In genomic region chr15:44775923-44776322, GRCh38 we compare ENCODE assay signal across 13 cellular contexts. TPM values are rescaled to one million over a fixed set of nuclear protein-coding genes. Genes with fewer than 3 reads are reported as not detected.
DNase-seq lines count a peak whose midpoint lies in the region; ATAC-seq, FAIRE-seq and TF ChIP-seq lines count a peak whose summit lies in the region.
"Had no signal": no experiment of that assay in that cellular context is flagged by ENCODE, and none has a peak within 500 bp of the region (broad histone marks: within the 10 kb centered on the region; RNA-seq: fewer than 3 reads in every experiment).

No MANE protein-coding gene starts in this region.

- H3K9me3 Mint-ChIP-seq in activated CD8-positive, alpha-beta memory T cell treated with anti-CD3 and anti-CD28 coated beads, Interleukin-2, amount 10 ng/mL, durations not matched to agents 7 days and 5 days (ENCODE audit: low read depth): peaks cover 10% of the 10 kb centered on the region

- H4K91ac ChIP-seq in H1 (replicated peaks; ENCODE audit: insufficient read length, low read length): no peak overlapping the region

- no peak overlapping the region for H3K4me3 Mint-ChIP-seq in activated CD8-positive, alpha-beta memory T cell treated with anti-CD3 and anti-CD28 coated beads, Interleukin-2, amount 10 ng/mL, durations not matched to agents 7 days and 5 days

- no peak overlapping the region for H3K9ac ChIP-seq in H1 (replicated peaks in 1 of 4; ENCODE audit: extremely low read depth in 1 of 4, low read depth in 3 of 4, low read length in 3 of 4)

- no peak for FAIRE-seq in H1 (lab: Jason Lieb, UNC)

- H3K14ac ChIP-seq in H1 (ENCODE audit: insufficient read length): no peak overlapping the region

- peaks cover 4% of the 10 kb centered on the region for H3K4me1 Mint-ChIP-seq in activated CD8-positive, alpha-beta memory T cell treated with anti-CD3 and anti-CD28 coated beads, Interleukin-2, amount 10 ng/mL, durations not matched to agents 7 days and 5 days

- H4K5ac ChIP-seq in H1 (ENCODE audit: insufficient read length, low read depth, low read length): no peak overlapping the region

- TF ChIP-seq RAD21 in H1 (IDR thresholded peaks at IDR 0.05 in 1 of 2, conservative IDR thresholded peaks at IDR 0.05 in 1 of 2; ENCODE audit: low read depth in 2 of 2, low read length in 2 of 2): no peak

- no peak overlapping the region for H2BK20ac ChIP-seq in H1 (ENCODE audit: low read length)

- H3K27ac ChIP-seq in H1 (ENCODE audit: low read depth, low read length): no peak overlapping the region
- H3K27ac ChIP-seq: HL-60 had no signal

- 88% methylated on average over 3 of the region's 3 CpGs; no CpG with 5 or more reads in 1 of the 2 experiments for WGBS in H1 (ENCODE audit: extremely low coverage in 1 of 2, insufficient coverage in 1 of 2, insufficient read length in 1 of 2, insufficient replicate concordance in 2 of 2, low coverage in 1 of 2, low lambda C conversion rate in 2 of 2, missing lambda C conversion rate in 1 of 2), 2 experiments

- 0 out of 4 replicates have a peak, but pooled peaks cover 0 to 4% of the 10 kb centered on the region in 2 experiments for H3K9me3 ChIP-seq in H1 (ENCODE audit: insufficient read depth in 2 of 2, low read depth in 1 of 2, low read length in 1 of 2)

- no peak overlapping the region for H3K23ac ChIP-seq in H1 (ENCODE audit: insufficient read length)

- TF ChIP-seq POLR2A in H1 (IDR thresholded peaks at IDR 0.05; ENCODE audit: control extremely low read depth in 1 of 2, low read depth in 2 of 2, low read length in 2 of 2): no peak

- H2AK5ac ChIP-seq in H1 (ENCODE audit: low read depth, low read length): no peak overlapping the region

- H3K79me1 ChIP-seq in H1 (ENCODE audit: low read depth, low read length): no peaks in the 10 kb centered on the region

- no peak overlapping the region for H4K8ac ChIP-seq in H1 (ENCODE audit: extremely low read depth, insufficient read depth, low read length)

- H3K36me3 ChIP-seq in H1 (ENCODE audit: control insufficient read depth in 2 of 4, insufficient read depth in 4 of 4, low read length in 3 of 4): no peaks in the 10 kb centered on the region

- H3K27me3 Mint-ChIP-seq in activated CD8-positive, alpha-beta memory T cell treated with anti-CD3 and anti-CD28 coated beads, Interleukin-2, amount 10 ng/mL, durations not matched to agents 7 days and 5 days: no peaks in the 10 kb centered on the region

- no peak overlapping the region for H2BK120ac ChIP-seq in H1 (replicated peaks; ENCODE audit: low read depth, low read length)

- no peak overlapping the region for H2BK15ac ChIP-seq in H1 (ENCODE audit: low read length)

- no peak overlapping the region for H3K56ac ChIP-seq in H1 (replicated peaks; ENCODE audit: insufficient read length, low read depth, low read length)

- DNase-seq in NCI-H524 (lab: John Stamatoyannopoulos, UW): peak; percentile 5 to 57
- DNase-seq in NCI-H524 treated with DMSO at 0.1 percent for 48 hours (lab: John Stamatoyannopoulos, UW): no peak
- DNase-seq in NCI-H748 (lab: John Stamatoyannopoulos, UW; ENCODE audit: unreplicated experiment): peak; percentile 96
- DNase-seq in H1 (ENCODE audit: low read depth in 1 of 2, low spot score in 2 of 2): no peak
- peak; percentile 85 for DNase-seq in superior temporal gyrus (ENCODE audit: extremely low spot score)
- DNase-seq in activated effector memory CD4-positive, alpha-beta T cell treated with Interleukin-2 at 50 U/mL for 16 hours: no peak
- no peak for DNase-seq in activated CD8-positive, alpha-beta memory T cell treated with anti-CD3 and anti-CD28 coated beads, Interleukin-2, amount 10 ng/mL, durations not matched to agents 7 days and 5 days
- no peak for DNase-seq in germinal center (ENCODE audit: low spot score)
- DNase-seq: NK-92 treated with Interleukin-12 subunit alpha and Interleukin-12 subunit beta, amount 100 ng/mL, for 24 hours; stimulated activated CD4-positive, alpha-beta T cell treated with anti-CD3 and anti-CD28 coated beads, Interleukin-12 subunit alpha, Interleukin-12 subunit beta, amount 100 ng/mL, for 4 hours; stimulated activated naive CD4-positive, alpha-beta T cell had no signal

- no peak overlapping the region for H3K18ac ChIP-seq in H1 (ENCODE audit: extremely low read depth, low read length)

- H3K4me3 ChIP-seq in H1 (ENCODE audit: extremely low read depth in 1 of 4, insufficient read depth in 2 of 4, low read depth in 3 of 4, low read length in 4 of 4): no peak overlapping the region

- H2AFZ ChIP-seq in H1 (ENCODE audit: low read length): peak overlapping the region; percentile 67; the same call in 1 of the 2 replicates

- H4K20me1 ChIP-seq in H1 (replicated peaks in 1 of 2; ENCODE audit: control insufficient read depth in 1 of 2, insufficient read depth in 2 of 2, low read length in 2 of 2): no peaks in the 10 kb centered on the region

- TF ChIP-seq CTCF in H1 (IDR thresholded peaks at IDR 0.05; ENCODE audit: control extremely low read depth in 1 of 3, insufficient read depth in 1 of 3, low read depth in 1 of 3, low read length in 3 of 3): no peak

- H3K4me2 ChIP-seq in H1 (ENCODE audit: insufficient read depth in 1 of 2, low read depth in 2 of 2, low read length in 2 of 2): no peak overlapping the region

- no peak for ATAC-seq in activated CD8-positive, alpha-beta memory T cell treated with anti-CD3 and anti-CD28 coated beads, Interleukin-2, amount 10 ng/mL, durations not matched to agents 7 days and 5 days

- H3K79me2 ChIP-seq in H1 (ENCODE audit: control insufficient read depth in 1 of 2, insufficient read depth in 2 of 2, low read length in 2 of 2): no peaks in the 10 kb centered on the region

- POLR2A ChIA-PET in H1 (lab: Charles Lee; ENCODE audit: partially characterized antibody): interaction anchor here (1.3 kb wide), 1 partner anchor 65 kb away, joined by 4 read pairs; the partner anchor contains the start of genes B2M and PATL2

- no peak for TF ChIP-seq EP300 in H1 (IDR thresholded peaks at IDR 0.05; ENCODE audit: borderline replicate concordance in 1 of 2, low read depth in 2 of 2, low read length in 2 of 2)

- H2BK12ac ChIP-seq in H1 (ENCODE audit: low read depth, low read length): no peak overlapping the region

- no peak overlapping the region for H3K4ac ChIP-seq in H1 (replicated peaks; ENCODE audit: insufficient read length, low read depth, low read length)

- peaks cover 19% of the 10 kb centered on the region for H3K36me3 Mint-ChIP-seq in activated CD8-positive, alpha-beta memory T cell treated with anti-CD3 and anti-CD28 coated beads, Interleukin-2, amount 10 ng/mL, durations not matched to agents 7 days and 5 days

- H3K23me2 ChIP-seq in H1 (ENCODE audit: low read depth, low read length): no peaks in the 10 kb centered on the region

- no peaks in the 10 kb centered on the region for H3K27me3 ChIP-seq in H1 (replicated peaks in 1 of 4; ENCODE audit: control insufficient read depth in 3 of 4, extremely low read depth in 1 of 4, insufficient read depth in 3 of 4, low read length in 3 of 4)

- H3K4me1 ChIP-seq in H1 (replicated peaks in 1 of 4; ENCODE audit: control insufficient read depth in 3 of 4, insufficient read depth in 4 of 4, low read length in 3 of 4): no peaks in the 10 kb centered on the region

- no peak overlapping the region for H2BK5ac ChIP-seq in H1 (ENCODE audit: low read depth, low read length)

- no peak overlapping the region for H3K27ac Mint-ChIP-seq in activated CD8-positive, alpha-beta memory T cell treated with anti-CD3 and anti-CD28 coated beads, Interleukin-2, amount 10 ng/mL, durations not matched to agents 7 days and 5 days
- H3K27ac Mint-ChIP-seq: activated T-helper 2 cell treated with anti-CD3 and anti-CD28 coated beads, Interferon-gamma antibody, Interleukin-2, Interleukin-4, amounts not matched to agents 10 μg/mL and 5 μg/mL and 100 μg/mL, durations not matched to agents 14 hours and 24 hours and 36 hours had no signal

- CTCF ChIA-PET in H1 (lab: Charles Lee; ENCODE audit: partially characterized antibody): interaction anchor here (0.6 to 0.7 kb wide), 3 partner anchors 10 to 473 kb away, joined by 3 to 4 read pairs (median 3); no protein-coding TSS in a partner anchor
- CTCF ChIA-PET in activated CD8-positive, alpha-beta memory T cell treated with anti-CD3 and anti-CD28 coated beads, Interleukin-2, amount 10 ng/mL, durations not matched to agents 7 days and 5 days (lab: Charles Lee): no interaction called here

TF ChIP-seq in H1, 55 proteins besides CTCF, POLR2A, EP300 and RAD21 (continues in another document):
- TF ChIP-seq USF2 (IDR thresholded peaks at IDR 0.05; ENCODE audit: low read length) (no peak), EZH2 (IDR thresholded peaks at IDR 0.05; ENCODE audit: low read depth, low read length, severe bottlenecking) (no peak), JUND (IDR thresholded peaks at IDR 0.05; ENCODE audit: low read length) (no peak), ATF3 (IDR thresholded peaks at IDR 0.05; ENCODE audit: insufficient read depth, low read depth, low read length) (no peak), EGR1 (IDR thresholded peaks at IDR 0.05; ENCODE audit: borderline replicate concordance, low read depth, low read length) (no peak), RFX5 (IDR thresholded peaks at IDR 0.05; ENCODE audit: borderline replicate concordance, low read depth, low read length) (no peak), BRCA1 (IDR thresholded peaks at IDR 0.05; ENCODE audit: low read depth, low read length) (no peak), CHD2 (IDR thresholded peaks at IDR 0.05; ENCODE audit: low read length) (no peak)

RNA-seq across cellular contexts. Expression of gene TRIM69, which starts 39.6 kb away (rescaled TPM):
- total RNA-seq in H1 (2021; fragmentation: NEBNext Ultra II Directional; extraction: Animal tissue kit (Norgen Biotek cat#: 25700)): 6.2 and 6.4 TPM in 2 replicates
- 2.9 and 4.3 TPM in 2 replicates for polyA plus RNA-seq in H1 (2011; rRNA removed)
- 4.4 TPM for polyA plus RNA-seq in H1 (2011; cell fraction: cytosol; rRNA removed)
- polyA plus RNA-seq in H1 (2011; cell fraction: nucleus; rRNA removed): 3.1 TPM
- 5.6 to 9.8 TPM (median 7.9 TPM) in 4 replicates for polyA plus RNA-seq in H1 (2012, experiment 1 of 2)
- polyA plus RNA-seq in H1 (2012, experiment 2 of 2): 4.7 TPM
- 3.6 TPM for polyA plus RNA-seq in H1 (2013, experiment 1 of 2)
- 4.0 TPM for polyA plus RNA-seq in H1 (2013, experiment 2 of 2)
- polyA minus RNA-seq in H1 (2011; rRNA and poly(A)+ RNA removed): 4.4 and 5.0 TPM in 2 replicates
- polyA minus RNA-seq in H1 (2011; cell fraction: cytosol; rRNA and poly(A)+ RNA removed): 2.9 TPM
- polyA minus RNA-seq in H1 (2011; cell fraction: nucleus; rRNA and poly(A)+ RNA removed): 4.8 TPM
- total RNA-seq in activated CD8-positive, alpha-beta memory T cell treated with anti-CD3 and anti-CD28 coated beads, Interleukin-2, amount 10 ng/mL, durations not matched to agents 7 days and 5 days: 10 to 100 TPM; 79.1 to 79.4 TPM

Comparison
In these comparisons a context has a peak if more than half of its experiments do, and no peak if none do; other contexts are left out.
1. DNase-seq: peak in NCI-H524 (2 of 2), NCI-H748 (single experiment) and superior temporal gyrus (single experiment); none in NCI-H524 treated with DMSO at 0.1 percent for 48 hours (single experiment), H1 (0 of 2), activated effector memory CD4-positive, alpha-beta T cell treated with Interleukin-2 at 50 U/mL for 16 hours (single experiment), activated CD8-positive, alpha-beta memory T cell treated with anti-CD3 and anti-CD28 coated beads, Interleukin-2, amount 10 ng/mL, durations not matched to agents 7 days and 5 days (single experiment) and germinal center (single experiment).
2. RNA of gene TRIM69, which starts 39.6 kb away (total RNA-seq): 79.1 to 79.4 TPM in activated CD8-positive, alpha-beta memory T cell treated with anti-CD3 and anti-CD28 coated beads, Interleukin-2, amount 10 ng/mL, durations not matched to agents 7 days and 5 days; 6.2 to 6.4 TPM in H1; every median in the first group is over 10 times any median in the second.